Comparison of ENCODE assay signal across 17 cellular contexts in the genomic region with DNA sequence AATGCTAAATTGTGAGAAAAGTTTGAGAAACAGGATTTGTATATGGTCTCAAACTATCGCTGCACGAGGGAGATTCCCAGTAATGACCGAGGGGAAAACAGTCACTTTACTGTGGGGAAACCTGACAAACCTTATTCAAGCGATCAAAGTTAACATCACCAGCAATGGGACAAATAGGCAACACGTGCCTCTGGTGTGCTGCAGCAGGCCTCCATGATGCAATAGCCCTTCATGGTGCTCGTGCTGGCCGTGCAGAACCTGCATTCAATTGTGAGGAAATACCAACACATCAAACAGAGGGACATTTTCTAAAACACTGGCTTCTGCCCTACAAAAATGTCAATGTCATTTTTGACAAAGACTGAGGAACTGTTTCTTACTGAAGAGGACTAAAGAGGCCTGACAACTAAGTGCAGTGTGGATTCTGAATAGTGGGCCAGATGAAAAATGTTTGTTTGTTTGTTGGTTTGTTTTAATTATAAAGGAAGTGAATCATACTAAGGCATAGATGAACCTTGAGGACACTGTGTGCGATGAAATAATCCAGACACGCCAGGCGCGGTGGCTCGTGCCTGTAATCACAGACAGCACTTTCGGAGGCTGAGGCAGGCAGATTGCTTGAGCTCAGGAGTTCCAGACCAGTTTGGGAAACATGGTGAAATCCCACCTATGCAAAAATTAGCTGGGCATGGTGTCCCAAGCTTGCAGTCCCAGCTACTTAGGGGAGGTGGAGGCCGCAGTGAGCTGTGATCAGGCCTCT. TPM values are rescaled to one million over a fixed set of nuclear protein-coding genes. Genes with fewer than 3 reads are reported as not detected.
A peak's percentile ranks its signal among the peaks of the same experiment; 100 is the strongest.
DNase-seq lines count a peak whose midpoint lies in the region; ATAC-seq and TF ChIP-seq lines count a peak whose summit lies in the region.
"Had no signal": no experiment of that assay in that cellular context is flagged by ENCODE, and none has a peak within 500 bp of the region (broad histone marks: within the 10 kb centered on the region; RNA-seq: fewer than 3 reads in every experiment).

No MANE protein-coding gene starts in this region.

- POLR2A ChIA-PET in activated CD4-positive, alpha-beta T cell treated with anti-CD3 and anti-CD28 coated beads for 36 hours (lab: Charles Lee), result no interaction called here
- POLR2A ChIA-PET in HEK293 (lab: Yijun Ruan, JAX), result no interaction called here

- H3K4me1 ChIP-seq in HEK293 (ENCODE audit: control insufficient read depth, insufficient read depth, low read length) (peaks cover 6% of the 10 kb centered on the region; the same call in 1 of the 2 replicates), lung (ENCODE audit: control insufficient read depth in 2 of 2, insufficient read depth in 2 of 2, low read length in 2 of 2) (peaks cover 2 to 6% of the 10 kb centered on the region in 2 donors)
- H3K4me1 ChIP-seq: BLaER1 treated with 17β-estradiol and CSF1 and Interleukin-3, amounts not matched to agents 10 nM and 100 nM; Caco-2 had no signal

- no peak overlapping the region for H3K4me3 Mint-ChIP-seq in activated CD4-positive, alpha-beta T cell treated with anti-CD3 and anti-CD28 coated beads, Interleukin-2, amount 10 ng/mL, durations not matched to agents 24 days and 14 days
- H3K4me3 Mint-ChIP-seq in activated CD4-positive, alpha-beta T cell treated with anti-CD3 and anti-CD28 coated beads for 36 hours, result no peak overlapping the region
- H3K4me3 Mint-ChIP-seq in brain, result peak overlapping the region in 1 of 5 experiments; percentile 32
- H3K4me3 Mint-ChIP-seq: H9 had no signal

- no peaks in the 10 kb centered on the region for H3K9me3 ChIP-seq in HEK293 (ENCODE audit: control insufficient read depth, insufficient read depth, low read depth, low read length)
- H3K9me3 ChIP-seq in lung (ENCODE audit: control insufficient read depth in 2 of 2, insufficient read depth in 1 of 2, low read length in 1 of 2), result peaks cover 0 to 5% of the 10 kb centered on the region in 2 donors
- H3K9me3 ChIP-seq: Caco-2, SJSA1 had no signal

- H3K9me3 Mint-ChIP-seq in activated CD4-positive, alpha-beta T cell treated with anti-CD3 and anti-CD28 coated beads, Interleukin-2, amount 10 ng/mL, durations not matched to agents 24 days and 14 days, result no peaks in the 10 kb centered on the region
- no peaks in the 10 kb centered on the region for H3K9me3 Mint-ChIP-seq in activated CD4-positive, alpha-beta T cell treated with anti-CD3 and anti-CD28 coated beads for 36 hours (ENCODE audit: low read depth)
- peaks cover 4 to 14% (median 8%) of the 10 kb centered on the region in 5 experiments for H3K9me3 Mint-ChIP-seq in brain
- H3K9me3 Mint-ChIP-seq: H9 had no signal

- H3K27me3 ChIP-seq in lung (ENCODE audit: control insufficient read depth, insufficient read depth), result no peaks in the 10 kb centered on the region
- H3K27me3 ChIP-seq: SJSA1 had no signal

- H3K4me3 ChIP-seq in HEK293 (ENCODE audit: low read depth, low read length) (no peak overlapping the region), lung (no peak overlapping the region)
- H3K4me3 ChIP-seq: BLaER1 treated with 17β-estradiol and CSF1 and Interleukin-3, amounts not matched to agents 10 nM and 100 nM; SJSA1 had no signal

- intact Hi-C loops in activated CD4-positive, alpha-beta T cell treated with anti-CD3 and anti-CD28 coated beads, Interleukin-2, amount 10 ng/mL, durations not matched to agents 24 days and 14 days (cut with micrococcal nuclease), result no loop called here
- intact Hi-C loops in activated CD4-positive, alpha-beta T cell treated with anti-CD3 and anti-CD28 coated beads for 36 hours (cut with DNase I, micrococcal nuclease), result no loop called here

- TF ChIP-seq CTCF in HEK293 (tag by site-specific recombination; IDR thresholded peaks at IDR 0.05) (no peak), brain (conservative IDR thresholded peaks at IDR 0.05) (no peak), lung (IDR thresholded peaks at IDR 0.05; ENCODE audit: control extremely low read depth, extremely low read depth) (no peak)

- H3K36me3 ChIP-seq in HEK293 (ENCODE audit: control insufficient read depth in 2 of 2, insufficient read depth in 1 of 2, low read length in 2 of 2) (no peaks in the 10 kb centered on the region), lung (ENCODE audit: control insufficient read depth in 2 of 2, insufficient read depth in 2 of 2, low read length in 2 of 2) (no peaks in the 10 kb centered on the region)
- H3K36me3 ChIP-seq: SJSA1 had no signal

- ATAC-seq in activated CD4-positive, alpha-beta T cell treated with anti-CD3 and anti-CD28 coated beads for 36 hours, result no peak
- ATAC-seq in lung (ENCODE audit: insufficient read depth, low FRiP score), result no peak
- no peak for ATAC-seq in HG02678 (IDR thresholded peaks at IDR 0.05; ENCODE audit: unreplicated experiment)

- peak; percentile 27 for DNase-seq in activated CD4-positive, alpha-beta T cell treated with anti-CD3 and anti-CD28 coated beads, Interleukin-2, amount 10 ng/mL, durations not matched to agents 24 days and 14 days
- no peak for DNase-seq in activated CD4-positive, alpha-beta T cell treated with anti-CD3 and anti-CD28 coated beads for 36 hours
- DNase-seq in lung (ENCODE audit: low spot score) (peak; percentile 15), DMS79 treated with DMSO at 0.1 percent for 48 hours (lab: John Stamatoyannopoulos, UW) (no peak), NCI-H146 (lab: John Stamatoyannopoulos, UW) (no peak)
- DNase-seq: Caco-2, H9, KBM-7, NCI-H1417 treated with DMSO at 0.1 percent for 48 hours, NCI-H2029 treated with DMSO at 0.1 percent for 48 hours, NCI-H510A, SW 1271 had no signal

- no peaks in the 10 kb centered on the region for H3K36me3 Mint-ChIP-seq in activated CD4-positive, alpha-beta T cell treated with anti-CD3 and anti-CD28 coated beads, Interleukin-2, amount 10 ng/mL, durations not matched to agents 24 days and 14 days (ENCODE audit: low read depth)
- H3K36me3 Mint-ChIP-seq in activated CD4-positive, alpha-beta T cell treated with anti-CD3 and anti-CD28 coated beads for 36 hours (ENCODE audit: low read depth), result no peaks in the 10 kb centered on the region
- peaks cover 4% of the 10 kb centered on the region for H3K36me3 Mint-ChIP-seq in brain

- WGBS in lung, 2 donors, result 86 to 92% methylated on average over 14 of the region's 14 CpGs

- H3K27ac ChIP-seq in HEK293 (ENCODE audit: extremely low read depth, low read depth, low read length) (no peak overlapping the region), lung (ENCODE audit: low read depth in 1 of 2, low read length in 1 of 2) (peak overlapping the region in 1 of 2 donors; percentile 36)
- H3K27ac ChIP-seq: BLaER1 treated with 17β-estradiol and CSF1 and Interleukin-3, amounts not matched to agents 10 nM and 100 nM; SJSA1 had no signal

- no peak overlapping the region for H3K27ac Mint-ChIP-seq in activated CD4-positive, alpha-beta T cell treated with anti-CD3 and anti-CD28 coated beads, Interleukin-2, amount 10 ng/mL, durations not matched to agents 24 days and 14 days
- no peak overlapping the region for H3K27ac Mint-ChIP-seq in activated CD4-positive, alpha-beta T cell treated with anti-CD3 and anti-CD28 coated beads for 36 hours
- H3K27ac Mint-ChIP-seq in brain, result peak overlapping the region in 3 of 5 experiments; percentile 38 to 41 (median 39)
- H3K27ac Mint-ChIP-seq: H9 had no signal

- peaks cover 46% of the 10 kb centered on the region for H3K27me3 Mint-ChIP-seq in activated CD4-positive, alpha-beta T cell treated with anti-CD3 and anti-CD28 coated beads, Interleukin-2, amount 10 ng/mL, durations not matched to agents 24 days and 14 days
- peaks cover 35% of the 10 kb centered on the region for H3K27me3 Mint-ChIP-seq in activated CD4-positive, alpha-beta T cell treated with anti-CD3 and anti-CD28 coated beads for 36 hours
- peaks cover 21% of the 10 kb centered on the region for H3K27me3 Mint-ChIP-seq in brain

- CTCF ChIA-PET in activated CD4-positive, alpha-beta T cell treated with anti-CD3 and anti-CD28 coated beads for 36 hours (lab: Charles Lee), result interaction anchor here (0.8 kb wide), 1 partner anchor 52 kb away, joined by 3 read pairs; no protein-coding TSS in a partner anchor
- CTCF ChIA-PET in HEK293 (lab: Yijun Ruan, JAX), result interaction anchor here (0.6 to 1.8 kb wide), 2 partner anchors 29 to 52 kb away, joined by 3 to 7 read pairs; no protein-coding TSS in a partner anchor

- H3K4me1 Mint-ChIP-seq in activated CD4-positive, alpha-beta T cell treated with anti-CD3 and anti-CD28 coated beads, Interleukin-2, amount 10 ng/mL, durations not matched to agents 24 days and 14 days, result peaks cover 4% of the 10 kb centered on the region
- H3K4me1 Mint-ChIP-seq in activated CD4-positive, alpha-beta T cell treated with anti-CD3 and anti-CD28 coated beads for 36 hours, result peaks cover 5% of the 10 kb centered on the region
- peaks cover 77% of the 10 kb centered on the region for H3K4me1 Mint-ChIP-seq in brain

TF ChIP-seq in HEK293, 187 proteins besides CTCF, POLR2A, EP300 and RAD21 (continues in another document):
- TF ChIP-seq, protein P1, sequence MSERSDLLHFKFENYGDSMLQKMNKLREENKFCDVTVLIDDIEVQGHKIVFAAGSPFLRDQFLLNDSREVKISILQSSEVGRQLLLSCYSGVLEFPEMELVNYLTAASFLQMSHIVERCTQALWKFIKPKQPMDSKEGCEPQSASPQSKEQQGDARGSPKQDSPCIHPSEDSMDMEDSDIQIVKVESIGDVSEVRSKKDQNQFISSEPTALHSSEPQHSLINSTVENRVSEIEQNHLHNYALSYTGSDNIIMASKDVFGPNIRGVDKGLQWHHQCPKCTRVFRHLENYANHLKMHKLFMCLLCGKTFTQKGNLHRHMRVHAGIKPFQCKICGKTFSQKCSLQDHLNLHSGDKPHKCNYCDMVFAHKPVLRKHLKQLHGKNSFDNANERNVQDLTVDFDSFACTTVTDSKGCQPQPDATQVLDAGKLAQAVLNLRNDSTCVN (tag by site-specific recombination; optimal IDR thresholded peaks at IDR 0.05), result no peak
- TF ChIP-seq ZNF121 (tag by site-specific recombination; IDR thresholded peaks at IDR 0.05), result no peak

RNA-seq across cellular contexts. Expression of a gene that starts 17.6 kb away (rescaled TPM):
- 106 and 113 TPM in 2 replicates for total RNA-seq in activated CD4-positive, alpha-beta T cell treated with anti-CD3 and anti-CD28 coated beads, Interleukin-2, amount 10 ng/mL, durations not matched to agents 24 days and 14 days
- 10 to 100 TPM; 67.3 to 92.2 TPM for total RNA-seq in activated CD4-positive, alpha-beta T cell treated with anti-CD3 and anti-CD28 coated beads for 36 hours
- polyA plus RNA-seq in brain (ENCODE audit: insufficient read depth, low read depth, low replicate concordance) (160 TPM), lung (10 to 100 TPM; 35.4 to 97.3 TPM)
- 100 to 1,000 TPM; 113 to 185 TPM for total RNA-seq in lung

RNA-seq across cellular contexts. Expression of a gene that starts 28.2 kb away (rescaled TPM):
- 0.35 and 2.0 TPM in 2 replicates for total RNA-seq in activated CD4-positive, alpha-beta T cell treated with anti-CD3 and anti-CD28 coated beads, Interleukin-2, amount 10 ng/mL, durations not matched to agents 24 days and 14 days
- total RNA-seq in activated CD4-positive, alpha-beta T cell treated with anti-CD3 and anti-CD28 coated beads for 36 hours, result under 1 TPM; 0.46 to 0.66 TPM
- polyA plus RNA-seq in brain (ENCODE audit: insufficient read depth, low read depth, low replicate concordance) (86.0 TPM), lung (10 to 100 TPM in 1 of 2 donors, 1 to 10 TPM in 1; 8.1 to 11.2 TPM)
- total RNA-seq in lung, result 10 to 100 TPM; 14.6 to 15.9 TPM

Comparison
In these comparisons a context has a peak if more than half of its experiments do, and no peak if none do; other contexts are left out.
1. DNase-seq: peak in activated CD4-positive, alpha-beta T cell treated with anti-CD3 and anti-CD28 coated beads, Interleukin-2, amount 10 ng/mL, durations not matched to agents 24 days and 14 days (single experiment) and lung (single experiment); none in activated CD4-positive, alpha-beta T cell treated with anti-CD3 and anti-CD28 coated beads for 36 hours (single experiment), DMS79 treated with DMSO at 0.1 percent for 48 hours (single experiment) and NCI-H146 (single experiment).
2. H3K27ac Mint-ChIP-seq: peak in brain (3 of 5); none in activated CD4-positive, alpha-beta T cell treated with anti-CD3 and anti-CD28 coated beads, Interleukin-2, amount 10 ng/mL, durations not matched to agents 24 days and 14 days (single experiment) and activated CD4-positive, alpha-beta T cell treated with anti-CD3 and anti-CD28 coated beads for 36 hours (single experiment).